In the genomic region with DNA sequence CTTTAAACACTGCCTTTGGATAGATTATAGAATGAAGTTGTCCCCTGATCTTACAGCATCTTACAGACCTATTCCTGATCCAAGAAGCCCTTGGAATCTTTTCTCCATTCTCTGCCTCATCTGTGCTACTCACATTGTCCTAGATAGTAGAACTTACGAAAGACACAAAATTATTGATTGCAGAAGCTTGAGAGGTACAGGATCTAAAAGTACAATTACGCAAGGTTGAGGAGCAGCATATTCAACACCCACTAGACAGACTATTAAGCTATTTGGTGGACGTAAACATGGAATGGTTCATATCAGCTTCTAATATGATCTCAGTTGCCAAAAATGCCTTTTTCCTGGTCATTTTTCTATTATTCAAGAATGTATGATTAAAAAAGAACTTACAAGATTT, we compare ENCODE assay signal across 29 cellular contexts.
"Had no signal": no experiment of that assay in that cellular context is flagged by ENCODE, and none has a peak within 500 bp of the region (broad histone marks: within the 10 kb centered on the region; RNA-seq: fewer than 3 reads in every experiment).

No MANE protein-coding gene starts in this region.

- H3K9me3 ChIP-seq: ovary, psoas muscle, suprapubic skin, testis, tibial artery, transverse colon, upper lobe of right lung, uterus had no signal

- H3K4me1 ChIP-seq: neural progenitor cell, parathyroid adenoma, psoas muscle, suprapubic skin, testis, transverse colon, upper lobe of right lung, uterus had no signal

- H3K27ac Mint-ChIP-seq: naive thymus-derived CD4-positive, alpha-beta T cell; natural killer cell; nephron; neural progenitor cell; progenitor cell of endocrine pancreas; stimulated activated effector memory CD8-positive, alpha-beta T cell treated with anti-CD3 and anti-CD28 coated beads, Interleukin-12 subunit alpha, Interleukin-12 subunit beta, amount 100 ng/mL, for 72 hours; type B pancreatic cell had no signal

- H3K9me3 Mint-ChIP-seq: naive thymus-derived CD4-positive, alpha-beta T cell; natural killer cell; nephron; neural progenitor cell; stimulated activated effector memory CD8-positive, alpha-beta T cell treated with anti-CD3 and anti-CD28 coated beads, Interleukin-12 subunit alpha, Interleukin-12 subunit beta, amount 100 ng/mL, for 72 hours; stimulated activated naive CD8-positive, alpha-beta T cell treated with anti-CD3 and anti-CD28 coated beads, Interleukin-15, amount 100 ng/mL, for 72 hours; type B pancreatic cell had no signal

- ATAC-seq: naive thymus-derived CD4-positive, alpha-beta T cell; natural killer cell; psoas muscle; right cardiac atrium; sciatic nerve; stimulated activated effector memory CD8-positive, alpha-beta T cell treated with anti-CD3 and anti-CD28 coated beads, Interleukin-12 subunit alpha, Interleukin-12 subunit beta, amount 100 ng/mL, for 72 hours; stimulated activated naive CD8-positive, alpha-beta T cell treated with anti-CD3 and anti-CD28 coated beads, Interleukin-15, amount 100 ng/mL, for 72 hours; stimulated activated naive CD8-positive, alpha-beta T cell treated with anti-CD3 and anti-CD28 coated beads, Interleukin-15, Interleukin-2, amounts not matched to agents 100 U/mL and 50 U/mL, for 24 hours; upper lobe of right lung had no signal

- H3K36me3 ChIP-seq: neural progenitor cell, ovary, suprapubic skin, tibial artery, transverse colon, upper lobe of right lung, uterus had no signal

- H3K4me1 Mint-ChIP-seq: natural killer cell; nephron; neural progenitor cell; stimulated activated effector memory CD8-positive, alpha-beta T cell treated with anti-CD3 and anti-CD28 coated beads, Interleukin-12 subunit alpha, Interleukin-12 subunit beta, amount 100 ng/mL, for 72 hours; stimulated activated naive CD8-positive, alpha-beta T cell treated with anti-CD3 and anti-CD28 coated beads, Interleukin-15, amount 100 ng/mL, for 72 hours had no signal

- H3K4me3 Mint-ChIP-seq: naive thymus-derived CD4-positive, alpha-beta T cell; natural killer cell; nephron; neural progenitor cell; stimulated activated effector memory CD8-positive, alpha-beta T cell treated with anti-CD3 and anti-CD28 coated beads, Interleukin-12 subunit alpha, Interleukin-12 subunit beta, amount 100 ng/mL, for 72 hours; stimulated activated naive CD8-positive, alpha-beta T cell treated with anti-CD3 and anti-CD28 coated beads, Interleukin-15, amount 100 ng/mL, for 72 hours; type B pancreatic cell had no signal

- H3K79me2 ChIP-seq: parathyroid adenoma had no signal

- H3K27ac ChIP-seq: neural progenitor cell, ovary, parathyroid adenoma, psoas muscle, skin epidermis, suprapubic skin, testis, tibial artery, transverse colon, upper lobe of right lung, uterus had no signal

- H3K9ac ChIP-seq: neural progenitor cell, parathyroid adenoma had no signal

- H3K4me3 ChIP-seq: neural progenitor cell, ovary, psoas muscle, skin epidermis, suprapubic skin, testis, tibial artery, transverse colon, upper lobe of right lung, uterus had no signal

- H2AFZ ChIP-seq: neural progenitor cell, parathyroid adenoma had no signal

- H3K4me2 ChIP-seq: neural progenitor cell had no signal

- H3K27me3 ChIP-seq: neural progenitor cell, ovary, testis, tibial artery, transverse colon, upper lobe of right lung, uterus had no signal

- H3K36me3 Mint-ChIP-seq: naive thymus-derived CD4-positive, alpha-beta T cell; natural killer cell; neural progenitor cell; stimulated activated effector memory CD8-positive, alpha-beta T cell treated with anti-CD3 and anti-CD28 coated beads, Interleukin-12 subunit alpha, Interleukin-12 subunit beta, amount 100 ng/mL, for 72 hours; type B pancreatic cell had no signal

- DNase-seq: naive thymus-derived CD4-positive, alpha-beta T cell; natural killer cell; occipital lobe; ovary; posterior cingulate gyrus; psoas muscle; right cardiac atrium; stimulated activated CD4-positive, alpha-beta T cell treated with anti-CD3 and anti-CD28 coated beads, Interleukin-15, amount 100 ng/mL, for 24 hours; stimulated activated CD4-positive, alpha-beta T cell treated with anti-CD3 and anti-CD28 coated beads, Interleukin-2, amount 100 ng/mL, for 24 hours; stimulated activated CD4-positive, alpha-beta T cell treated with anti-CD3 and anti-CD28 coated beads, Interleukin-2, amount 100 ng/mL, for 48 hours; stimulated activated CD4-positive, alpha-beta T cell treated with anti-CD3 and anti-CD28 coated beads, Interleukin-4, amount 100 ng/mL, for 24 hours; stimulated activated naive CD4-positive, alpha-beta T cell; stimulated activated naive CD8-positive, alpha-beta T cell treated with anti-CD3 and anti-CD28 coated beads, Interleukin-15, amount 100 ng/mL, for 72 hours; stimulated activated naive CD8-positive, alpha-beta T cell treated with anti-CD3 and anti-CD28 coated beads, Interleukin-15, Interleukin-2, amounts not matched to agents 100 U/mL and 50 U/mL, for 24 hours; substantia nigra; testis; tibial artery; transverse colon; upper lobe of right lung; uterus had no signal
